9 cellular contexts compared by ENCODE assay signal in genomic region chr15:55741592-55742497, GRCh38. TPM values are rescaled to one million over a fixed set of nuclear protein-coding genes. Genes with fewer than 3 reads are reported as not detected.
A peak's percentile ranks its signal among the peaks of the same experiment; 100 is the strongest.
DNase-seq lines count a peak whose midpoint lies in the region; ATAC-seq, FAIRE-seq and TF ChIP-seq lines count a peak whose summit lies in the region.
"Had no signal": no experiment of that assay in that cellular context is flagged by ENCODE, and none has a peak within 500 bp of the region (broad histone marks: within the 10 kb centered on the region; RNA-seq: fewer than 3 reads in every experiment).

No MANE protein-coding gene starts in this region.

- H3K4me3 ChIP-seq in endodermal cell (ENCODE audit: low read length): peak overlapping the region; percentile 87

- DNase-seq in DMS 273 (lab: John Stamatoyannopoulos, UW; ENCODE audit: unreplicated experiment): peak; percentile 51
- no peak for DNase-seq in DMS 273 treated with DMSO at 0.1 percent for 48 hours (lab: John Stamatoyannopoulos, UW)
- DNase-seq in OCI-M1 (lab: John Stamatoyannopoulos, UW): peak; percentile 21
- DNase-seq in endodermal cell: peak; percentile 78
- peak; percentile 41 for DNase-seq in myocyte (ENCODE audit: low read depth)
- no peak for DNase-seq in NCI-H2196 (lab: John Stamatoyannopoulos, UW; ENCODE audit: unreplicated experiment)
- DNase-seq in RCC 7860 (ENCODE audit: low spot score): no peak

- WGBS in endodermal cell (ENCODE audit: insufficient coverage in 1 of 2, insufficient read length in 1 of 2), 2 experiments: 0 to 2% methylated on average over 17 to 45 of the region's 46 CpGs

- H3K27ac ChIP-seq in endodermal cell (ENCODE audit: low read depth, low read length): peak overlapping the region; percentile 88
- H3K27ac ChIP-seq: 22Rv1 had no signal

- no peak for TF ChIP-seq CTCF in endodermal cell (conservative IDR thresholded peaks at IDR 0.05)

- H3K4me1 ChIP-seq in endodermal cell (ENCODE audit: control insufficient read depth, insufficient read depth, low read length): peaks cover 27% of the 10 kb centered on the region

- H3K27me3 Mint-ChIP-seq in endodermal cell (ENCODE audit: insufficient read depth): peaks cover 43% of the 10 kb centered on the region

- no peak for FAIRE-seq in RCC 7860 (lab: Jason Lieb, UNC)

- no peak for ATAC-seq in HG02623 (IDR thresholded peaks at IDR 0.05; ENCODE audit: unreplicated experiment)

- no peak overlapping the region for H3K4me3 Mint-ChIP-seq in endodermal cell

- H3K27me3 ChIP-seq in endodermal cell (ENCODE audit: control insufficient read depth, insufficient read depth, low read length, poor library complexity, severe bottlenecking): peaks cover 59% of the 10 kb centered on the region

- H3K36me3 Mint-ChIP-seq in endodermal cell (ENCODE audit: low read depth): no peaks in the 10 kb centered on the region

- peak overlapping the region; percentile 37 for H3K9ac ChIP-seq in endodermal cell (ENCODE audit: extremely low read depth, low read length, poor library complexity, severe bottlenecking)

- no peaks in the 10 kb centered on the region for H3K9me3 Mint-ChIP-seq in endodermal cell

- no peak overlapping the region for H3K27ac Mint-ChIP-seq in endodermal cell

- no peaks in the 10 kb centered on the region for H3K36me3 ChIP-seq in endodermal cell (ENCODE audit: control insufficient read depth, insufficient read depth, low read length)

- no peaks in the 10 kb centered on the region for H3K9me3 ChIP-seq in endodermal cell (ENCODE audit: control insufficient read depth, low read length)

- peaks cover 25% of the 10 kb centered on the region for H3K4me1 Mint-ChIP-seq in endodermal cell

RNA-seq across cellular contexts. Expression of gene PRTG, which starts 1.1 kb away (rescaled TPM):
- total RNA-seq in endodermal cell (10 to 100 TPM; 32.6 to 51.5 TPM), myocyte (1.7 and 3.7 TPM in 2 replicates)
- 105 TPM for polyA plus RNA-seq in endodermal cell (2013, experiment 1 of 2)
- polyA plus RNA-seq in endodermal cell (2013, experiment 2 of 2): 115 TPM
- 0.87 TPM for polyA plus RNA-seq in myocyte (2012)

Comparison
In these comparisons a context has a peak if more than half of its experiments do, and no peak if none do; other contexts are left out.
1. DNase-seq: peak in DMS 273 (single experiment), OCI-M1 (single experiment), endodermal cell (single experiment) and myocyte (single experiment); none in DMS 273 treated with DMSO at 0.1 percent for 48 hours (single experiment), NCI-H2196 (single experiment) and RCC 7860 (single experiment).